ENCODE assay signal across 14 cellular contexts in genomic region chr11:108551653-108552462, GRCh38. TPM values are rescaled to one million over a fixed set of nuclear protein-coding genes. Genes with fewer than 3 reads are reported as not detected.
DNase-seq lines count a peak whose midpoint lies in the region; ATAC-seq and TF ChIP-seq lines count a peak whose summit lies in the region.
"Had no signal": no experiment of that assay in that cellular context is flagged by ENCODE, and none has a peak within 500 bp of the region (broad histone marks: within the 10 kb centered on the region; RNA-seq: fewer than 3 reads in every experiment).

No MANE protein-coding gene starts in this region.

- H3K27me3 Mint-ChIP-seq in nephron (ENCODE audit: low read depth): no peaks in the 10 kb centered on the region
- peaks cover 3% of the 10 kb centered on the region for H3K27me3 Mint-ChIP-seq in activated T-helper 17 cell treated with anti-CD3 and anti-CD28 coated beads, Interleukin-2, amount 50 U/mL, for 72 hours

- no peaks in the 10 kb centered on the region for H3K9me3 Mint-ChIP-seq in nephron
- H3K9me3 Mint-ChIP-seq in activated T-helper 17 cell treated with anti-CD3 and anti-CD28 coated beads, Interleukin-2, amount 50 U/mL, for 72 hours: no peaks in the 10 kb centered on the region

- H3K4me3 Mint-ChIP-seq in nephron: peak overlapping the region; percentile 36 to 73 (median 41)
- no peak overlapping the region for H3K4me3 Mint-ChIP-seq in activated T-helper 17 cell treated with anti-CD3 and anti-CD28 coated beads, Interleukin-2, amount 50 U/mL, for 72 hours

- no peak for ATAC-seq in activated T-helper 17 cell treated with anti-CD3 and anti-CD28 coated beads, Interleukin-2, amount 50 U/mL, for 72 hours (replicated peaks)
- ATAC-seq: SK-N-SH treated with all-trans-retinoic acid at 6 μM for 48 hours had no signal

- TF ChIP-seq POLR2A in esophagus muscularis mucosa (IDR thresholded peaks at IDR 0.05; ENCODE audit: low read depth): no peak

- intact Hi-C loops in esophagus muscularis mucosa (cut with DNase I): no loop called here
- intact Hi-C loops in left ventricle myocardium inferior (cut with micrococcal nuclease): no loop called here

- H3K36me3 ChIP-seq in esophagus muscularis mucosa (no peaks in the 10 kb centered on the region), left ventricle myocardium inferior (no peaks in the 10 kb centered on the region)

- H3K4me1 ChIP-seq in esophagus muscularis mucosa (peaks cover 0 to 11% (median 9%) of the 10 kb centered on the region in 4 donors), left ventricle myocardium inferior (peaks cover 8% of the 10 kb centered on the region)

- H3K4me3 ChIP-seq in esophagus muscularis mucosa (no peak overlapping the region), left ventricle myocardium inferior (no peak overlapping the region)
- H3K4me3 ChIP-seq: lung had no signal

- H3K27me3 ChIP-seq in esophagus muscularis mucosa (no peaks in the 10 kb centered on the region), left ventricle myocardium inferior (ENCODE audit: low read depth) (no peaks in the 10 kb centered on the region)

- peak overlapping the region; percentile 77 to 95 (median 86) for H3K27ac Mint-ChIP-seq in nephron
- no peak overlapping the region for H3K27ac Mint-ChIP-seq in activated T-helper 17 cell treated with anti-CD3 and anti-CD28 coated beads, Interleukin-2, amount 50 U/mL, for 72 hours

- H3K27ac ChIP-seq in esophagus muscularis mucosa (replicated peaks in 1 of 4) (no peak overlapping the region), left ventricle myocardium inferior (replicated peaks) (no peak overlapping the region)

- H3K9me3 ChIP-seq in esophagus muscularis mucosa (no peaks in the 10 kb centered on the region), left ventricle myocardium inferior (replicated peaks) (no peaks in the 10 kb centered on the region)

- WGBS in esophagus muscularis mucosa: 38% methylated on average over 10 of the region's 10 CpGs

- DNase-seq in AG20443 (ENCODE audit: low spot score) (peak; percentile 52), NCI-H2107 (lab: John Stamatoyannopoulos, UW) (peak; percentile 39), esophagus muscularis mucosa (ENCODE audit: extremely low spot score) (peak; percentile 55), GM10266 (ENCODE audit: extremely low spot score) (no peak), left ventricle myocardium inferior (no peak), occipital lobe (lab: John Stamatoyannopoulos, UW) (no peak)
- DNase-seq: activated CD4-positive, alpha-beta T cell treated with anti-CD3 and anti-CD28 coated beads, Interleukin-2, amount 50 U/mL, for 4 hours; AML-193; H7; retina had no signal

- no peak for TF ChIP-seq EP300 in esophagus muscularis mucosa (IDR thresholded peaks at IDR 0.05)

- H3K4me1 Mint-ChIP-seq in nephron: peaks cover 46% of the 10 kb centered on the region
- H3K4me1 Mint-ChIP-seq in activated T-helper 17 cell treated with anti-CD3 and anti-CD28 coated beads, Interleukin-2, amount 50 U/mL, for 72 hours: no peaks in the 10 kb centered on the region

- no peaks in the 10 kb centered on the region for H3K36me3 Mint-ChIP-seq in nephron (ENCODE audit: low read depth)
- no peaks in the 10 kb centered on the region for H3K36me3 Mint-ChIP-seq in activated T-helper 17 cell treated with anti-CD3 and anti-CD28 coated beads, Interleukin-2, amount 50 U/mL, for 72 hours (ENCODE audit: low read depth)

- no peak for TF ChIP-seq CTCF in esophagus muscularis mucosa (IDR thresholded peaks at IDR 0.05)
- TF ChIP-seq CTCF in nephron (IDR thresholded peaks at IDR 0.05; ENCODE audit: unreplicated experiment in 3 of 3): no peak
- TF ChIP-seq CTCF in GM10266 (IDR thresholded peaks at IDR 0.05; ENCODE audit: control insufficient read depth, insufficient read depth, low read depth, missing control alignments): no peak
- no peak for TF ChIP-seq CTCF in left ventricle myocardium inferior (IDR thresholded peaks at IDR 0.05; ENCODE audit: borderline replicate concordance)

RNA-seq across cellular contexts. Expression of gene EXPH5, which starts 41.7 kb away (rescaled TPM):
- 1 to 10 TPM; 1.4 to 1.8 (median 1.6) TPM for total RNA-seq in esophagus muscularis mucosa
- total RNA-seq in activated T-helper 17 cell treated with anti-CD3 and anti-CD28 coated beads, Interleukin-2, amount 50 U/mL, for 72 hours: 1 to 10 TPM; 2.4 to 6.0 TPM
- 0.88 TPM for total RNA-seq in left ventricle myocardium inferior
- total RNA-seq in occipital lobe: 3.1 TPM

RNA-seq across cellular contexts. Expression of gene POGLUT3, which starts 53.7 kb away (rescaled TPM):
- total RNA-seq in esophagus muscularis mucosa (10 to 100 TPM; 18.8 to 24.0 (median 19.6) TPM), left ventricle myocardium inferior (11.9 TPM), occipital lobe (9.4 TPM)
- total RNA-seq in activated T-helper 17 cell treated with anti-CD3 and anti-CD28 coated beads, Interleukin-2, amount 50 U/mL, for 72 hours: 1 to 10 TPM; 9.6 to 9.7 TPM

Comparison
In these comparisons a context has a peak if more than half of its experiments do, and no peak if none do; other contexts are left out.
1. DNase-seq: peak in AG20443 (single experiment), NCI-H2107 (single experiment) and esophagus muscularis mucosa (single experiment); none in GM10266 (single experiment), left ventricle myocardium inferior (single experiment) and occipital lobe (single experiment).